20 cellular contexts compared by ENCODE assay signal in genomic region chr1:248648770-248649536, GRCh38. TPM values are rescaled to one million over a fixed set of nuclear protein-coding genes. Genes with fewer than 3 reads are reported as not detected.
"Had no signal": no experiment of that assay in that cellular context is flagged by ENCODE, and none has a peak within 500 bp of the region (broad histone marks: within the 10 kb centered on the region; RNA-seq: fewer than 3 reads in every experiment).

No MANE protein-coding gene starts in this region.

RNA-seq across cellular contexts. Expression of gene OR2T35, which starts 3.9 kb away (rescaled TPM):
- total RNA-seq: dermis microvascular lymphatic vessel endothelial cell; endodermal cell; esophagus mucosa; esophagus squamous epithelium; gastrocnemius medialis; glomerular endothelial cell; heart right ventricle; kidney epithelial cell; left cardiac atrium; left lung; left ventricle myocardium superior; lower lobe of right lung; lung microvascular endothelial cell; mesenteric fat pad; mesothelial cell of epicardium; mucosa of descending colon; myocyte; naive thymus-derived CD8-positive, alpha-beta T cell had no signal
- polyA plus RNA-seq: heart right ventricle; keratinocyte; naive thymus-derived CD8-positive, alpha-beta T cell had no signal

RNA-seq across cellular contexts. Expression of gene OR2T27, which starts 6.4 kb away (rescaled TPM):
- total RNA-seq: dermis microvascular lymphatic vessel endothelial cell; endodermal cell; esophagus mucosa; esophagus squamous epithelium; gastrocnemius medialis; glomerular endothelial cell; heart right ventricle; kidney epithelial cell; left cardiac atrium; left lung; left ventricle myocardium superior; lower leg skin; lower lobe of right lung; lung microvascular endothelial cell; mesenteric fat pad; mesothelial cell of epicardium; mucosa of descending colon; myocyte; naive thymus-derived CD8-positive, alpha-beta T cell had no signal
- polyA plus RNA-seq: heart right ventricle; keratinocyte; naive thymus-derived CD8-positive, alpha-beta T cell had no signal

RNA-seq across cellular contexts. Expression of gene OR2T11, which starts 14.1 kb away (rescaled TPM):
- total RNA-seq: dermis microvascular lymphatic vessel endothelial cell; endodermal cell; esophagus mucosa; esophagus squamous epithelium; gastrocnemius medialis; glomerular endothelial cell; heart right ventricle; kidney epithelial cell; left cardiac atrium; left lung; left ventricle myocardium superior; lower lobe of right lung; lung microvascular endothelial cell; mesenteric fat pad; mesothelial cell of epicardium; mucosa of descending colon; myocyte; naive thymus-derived CD8-positive, alpha-beta T cell had no signal
- polyA plus RNA-seq: heart right ventricle; keratinocyte; naive thymus-derived CD8-positive, alpha-beta T cell had no signal

RNA-seq across cellular contexts. Expression of gene OR2T10, which starts 51.5 kb away (rescaled TPM):
- total RNA-seq: dermis microvascular lymphatic vessel endothelial cell; endodermal cell; esophagus mucosa; esophagus squamous epithelium; gastrocnemius medialis; glomerular endothelial cell; heart right ventricle; kidney epithelial cell; left cardiac atrium; left lung; left ventricle myocardium superior; lower leg skin; lower lobe of right lung; lung microvascular endothelial cell; mesenteric fat pad; mesothelial cell of epicardium; mucosa of descending colon; myocyte; naive thymus-derived CD8-positive, alpha-beta T cell had no signal
- polyA plus RNA-seq: heart right ventricle; keratinocyte; naive thymus-derived CD8-positive, alpha-beta T cell had no signal

RNA-seq across cellular contexts. Expression of gene OR14I1, which starts 53.6 kb away (rescaled TPM):
- total RNA-seq: dermis microvascular lymphatic vessel endothelial cell; endodermal cell; esophagus mucosa; esophagus squamous epithelium; gastrocnemius medialis; glomerular endothelial cell; heart right ventricle; kidney epithelial cell; left cardiac atrium; left lung; left ventricle myocardium superior; lower leg skin; lower lobe of right lung; lung microvascular endothelial cell; mesenteric fat pad; mesothelial cell of epicardium; mucosa of descending colon; myocyte; naive thymus-derived CD8-positive, alpha-beta T cell had no signal
- polyA plus RNA-seq: heart right ventricle; keratinocyte; naive thymus-derived CD8-positive, alpha-beta T cell had no signal
